Comparison of ENCODE assay signal across 8 cellular contexts in genomic region chr18:57859314-57859713, GRCh38. TPM values are rescaled to one million over a fixed set of nuclear protein-coding genes. Genes with fewer than 3 reads are reported as not detected.
DNase-seq lines count a peak whose midpoint lies in the region; ATAC-seq and TF ChIP-seq lines count a peak whose summit lies in the region.

No MANE protein-coding gene starts in this region.

- H3K23ac ChIP-seq in neuronal stem cell (ENCODE audit: low read depth, low read length, poor library complexity) = no peak overlapping the region

- H3K4me2 ChIP-seq in SK-N-SH (no peak overlapping the region), neuronal stem cell (ENCODE audit: insufficient read depth, low read length, poor library complexity, severe bottlenecking) (no peak overlapping the region)

- no peaks in the 10 kb centered on the region for H3K79me1 ChIP-seq in neuronal stem cell (ENCODE audit: low read depth, low read length)

- no peak for TF ChIP-seq EP300 in SK-N-SH (IDR thresholded peaks at IDR 0.05; ENCODE audit: borderline replicate concordance in 1 of 2, low read depth in 1 of 2, low read length in 1 of 2)

- peak; percentile 79 for ATAC-seq in HG03095 (IDR thresholded peaks at IDR 0.05; ENCODE audit: unreplicated experiment)

- no peak overlapping the region for H3K27ac Mint-ChIP-seq in T-helper 2 cell treated with Interferon-gamma antibody and Interleukin-4, amounts not matched to agents 5 μg/mL and 100 μg/mL, for 36 hours

- no peak overlapping the region for H2BK15ac ChIP-seq in neuronal stem cell (ENCODE audit: low read length)

- no peak overlapping the region for H2AK5ac ChIP-seq in neuronal stem cell (ENCODE audit: low read depth, low read length)

- no peak overlapping the region for H2BK12ac ChIP-seq in neuronal stem cell (ENCODE audit: low read length)

- TF ChIP-seq CTCF in AG09309 (IDR thresholded peaks at IDR 0.05; ENCODE audit: control insufficient read depth, insufficient read depth, low read depth, low read length, missing control alignments) (peak; percentile 41), GM13976 (IDR thresholded peaks at IDR 0.05; ENCODE audit: borderline replicate concordance, control extremely low read depth, extremely low read depth, insufficient read depth, missing control alignments) (peak; percentile 49), SK-N-SH (IDR thresholded peaks at IDR 0.05) (peak; percentile 40; the same call in 1 of the 2 replicates)

- no peak overlapping the region for H3K4ac ChIP-seq in neuronal stem cell (ENCODE audit: low read length)

- no peak overlapping the region for H3K9ac ChIP-seq in SK-N-SH
- H3K9ac ChIP-seq in neuronal stem cell (ENCODE audit: low read depth, low read length, poor library complexity) = no peak overlapping the region

- no peak overlapping the region for H2BK120ac ChIP-seq in neuronal stem cell (ENCODE audit: low read depth, low read length)

- no peak overlapping the region for H3K4me3 Mint-ChIP-seq in T-helper 2 cell treated with Interferon-gamma antibody and Interleukin-4, amounts not matched to agents 5 μg/mL and 100 μg/mL, for 36 hours

- H3K27ac ChIP-seq in SK-N-SH (ENCODE audit: low read depth in 2 of 2, low read length in 1 of 2) (no peak overlapping the region), iPS DF 6.9 (ENCODE audit: low read length) (no peak overlapping the region), neuronal stem cell (replicated peaks; ENCODE audit: low read length) (no peak overlapping the region)

- no peak overlapping the region for H2BK5ac ChIP-seq in neuronal stem cell (ENCODE audit: low read length)

- in situ Hi-C loops in GM13976 (cut with MboI; ENCODE audit: low sequenced_read_pairs, unreplicated experiment) = loop anchor here (25.0 kb wide), 1 partner anchor 222 kb away; no protein-coding TSS in a partner anchor

- H3K9me2 ChIP-seq in SK-N-SH = no peaks in the 10 kb centered on the region

- no peak overlapping the region for H3K14ac ChIP-seq in neuronal stem cell (ENCODE audit: low read length)

- no peak overlapping the region for H4K8ac ChIP-seq in neuronal stem cell (ENCODE audit: low read depth, low read length)

- H3K9me3 ChIP-seq in SK-N-SH (no peaks in the 10 kb centered on the region), iPS DF 6.9 (ENCODE audit: control insufficient read depth, insufficient read depth, low read length) (no peaks in the 10 kb centered on the region), neuronal stem cell (replicated peaks in 1 of 2; ENCODE audit: control insufficient read depth in 2 of 2, insufficient read depth in 1 of 2, low read depth in 1 of 2, low read length in 2 of 2) (peaks cover 0 to 2% of the 10 kb centered on the region in 2 donors)

- no peak overlapping the region for H4K91ac ChIP-seq in neuronal stem cell (ENCODE audit: low read depth, low read length, poor library complexity)

- H3K4me1 ChIP-seq in SK-N-SH (ENCODE audit: control insufficient read depth in 1 of 2, insufficient read depth in 2 of 2, low read depth in 1 of 2, low read length in 1 of 2) (peaks cover 0 to 12% of the 10 kb centered on the region in 2 experiments; a peak in 1 of 4 replicates), iPS DF 6.9 (ENCODE audit: control insufficient read depth, insufficient read depth, low read length) (no peaks in the 10 kb centered on the region), neuronal stem cell (ENCODE audit: control insufficient read depth in 2 of 2, insufficient read depth in 1 of 2, low read depth in 1 of 2, low read length in 2 of 2) (no peaks in the 10 kb centered on the region)

- H4K20me1 ChIP-seq in SK-N-SH (ENCODE audit: insufficient read depth) = no peaks in the 10 kb centered on the region

- H3K79me2 ChIP-seq in SK-N-SH (ENCODE audit: insufficient read depth) = no peaks in the 10 kb centered on the region

- H3K18ac ChIP-seq in neuronal stem cell (ENCODE audit: low read length) = no peak overlapping the region

- DNase-seq in AG09309 (ENCODE audit: low read depth) = no peak
- DNase-seq in GM13976 (ENCODE audit: low spot score) = peak; percentile 29
- no peak for DNase-seq in SK-N-SH
- DNase-seq in iPS DF 6.9 (ENCODE audit: low read depth, low spot score) = peak; percentile 2
- no peak for DNase-seq in COLO829 (ENCODE audit: low spot score)
- DNase-seq in neuronal stem cell (ENCODE audit: low spot score) = no peak
- DNase-seq in T-helper 2 cell treated with Interferon-gamma antibody and Interleukin-4, amounts not matched to agents 5 μg/mL and 100 μg/mL, for 36 hours (ENCODE audit: low spot score) = no peak

- H3K4me1 Mint-ChIP-seq in T-helper 2 cell treated with Interferon-gamma antibody and Interleukin-4, amounts not matched to agents 5 μg/mL and 100 μg/mL, for 36 hours (ENCODE audit: low read depth) = no peaks in the 10 kb centered on the region

- no peaks in the 10 kb centered on the region for H3K36me3 ChIP-seq in SK-N-SH (replicated peaks in 1 of 2; ENCODE audit: control insufficient read depth in 1 of 2, insufficient read depth in 2 of 2, low read length in 1 of 2)
- no peaks in the 10 kb centered on the region for H3K36me3 ChIP-seq in iPS DF 6.9 (ENCODE audit: control insufficient read depth, insufficient read depth, low read length)
- H3K36me3 ChIP-seq in neuronal stem cell (replicated peaks in 1 of 2; ENCODE audit: control insufficient read depth in 2 of 2, insufficient read depth in 2 of 2, low read length in 2 of 2) = no peaks in the 10 kb centered on the region

- CTCF ChIA-PET in SK-N-SH (lab: Yijun Ruan, JAX) = interaction anchor here (0.7 to 1.0 kb wide), 3 partner anchors 24 to 229 kb away, joined by 3 to 4 read pairs (median 4); partner anchors contain the start of gene NEDD4L

- H3K36me3 Mint-ChIP-seq in T-helper 2 cell treated with Interferon-gamma antibody and Interleukin-4, amounts not matched to agents 5 μg/mL and 100 μg/mL, for 36 hours (ENCODE audit: low read depth) = no peaks in the 10 kb centered on the region

- peak; percentile 48 for TF ChIP-seq RAD21 in SK-N-SH (IDR thresholded peaks at IDR 0.05; ENCODE audit: low read length)

- H2AFZ ChIP-seq in SK-N-SH (ENCODE audit: low read depth) (no peak overlapping the region), neuronal stem cell (ENCODE audit: low read length) (no peak overlapping the region)

- no peaks in the 10 kb centered on the region for H3K9me3 Mint-ChIP-seq in T-helper 2 cell treated with Interferon-gamma antibody and Interleukin-4, amounts not matched to agents 5 μg/mL and 100 μg/mL, for 36 hours

- peaks cover 10% of the 10 kb centered on the region for H3K27me3 Mint-ChIP-seq in T-helper 2 cell treated with Interferon-gamma antibody and Interleukin-4, amounts not matched to agents 5 μg/mL and 100 μg/mL, for 36 hours (ENCODE audit: low read depth)

- POLR2A ChIA-PET in SK-N-SH (lab: Yijun Ruan, JAX) = no interaction called here

- H3K4me3 ChIP-seq in AG09309 (ENCODE audit: control insufficient read depth, low read depth, low read length) (no peak overlapping the region), SK-N-SH (ENCODE audit: low read depth in 2 of 2, low read length in 1 of 2) (no peak overlapping the region), iPS DF 6.9 (ENCODE audit: low read length) (no peak overlapping the region), neuronal stem cell (ENCODE audit: low read length in 2 of 2) (no peak overlapping the region)

- H3K27me3 ChIP-seq in SK-N-SH (ENCODE audit: insufficient read depth) (no peaks in the 10 kb centered on the region), iPS DF 6.9 (ENCODE audit: control insufficient read depth, insufficient read depth, low read length) (no peaks in the 10 kb centered on the region), neuronal stem cell (ENCODE audit: control insufficient read depth in 3 of 3, insufficient read depth in 3 of 3, low read depth in 1 of 3, low read length in 3 of 3) (peaks cover 0 to 6% (median 0%) of the 10 kb centered on the region in 3 experiments)

- no peaks in the 10 kb centered on the region for H3F3A ChIP-seq in SK-N-SH (replicated peaks; ENCODE audit: insufficient read depth)

TF ChIP-seq in SK-N-SH, 30 proteins besides CTCF, POLR2A, EP300 and RAD21:
- TF ChIP-seq EZH2phosphoT487 (IDR thresholded peaks at IDR 0.05; ENCODE audit: borderline replicate concordance, low read depth) (no peak), JUND (IDR thresholded peaks at IDR 0.05) (no peak), RCOR1 (IDR thresholded peaks at IDR 0.05; ENCODE audit: low read length) (no peak), GABPA (IDR thresholded peaks at IDR 0.05; ENCODE audit: low read depth) (no peak), SMC3 (IDR thresholded peaks at IDR 0.05; ENCODE audit: low read depth, low read length) (no peak), SIN3A (IDR thresholded peaks at IDR 0.05; ENCODE audit: borderline replicate concordance, low read depth, low read length) (no peak)
- TF ChIP-seq, protein P1, sequence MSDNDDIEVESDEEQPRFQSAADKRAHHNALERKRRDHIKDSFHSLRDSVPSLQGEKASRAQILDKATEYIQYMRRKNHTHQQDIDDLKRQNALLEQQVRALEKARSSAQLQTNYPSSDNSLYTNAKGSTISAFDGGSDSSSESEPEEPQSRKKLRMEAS (IDR thresholded peaks at IDR 0.05; ENCODE audit: low read depth) = no peak
TF ChIP-seq in SK-N-SH: peak in this region for 0.

RNA-seq across cellular contexts. Expression of gene ATP8B1, which starts 56.2 kb away (rescaled TPM):
- 43.8 and 60.4 TPM in 2 replicates for polyA plus RNA-seq in SK-N-SH (2012; rRNA removed)
- polyA plus RNA-seq in SK-N-SH (2012; cell fraction: cytosol; rRNA removed) = 52.8 and 56.2 TPM in 2 replicates
- polyA plus RNA-seq in SK-N-SH (2012; cell fraction: nucleus; rRNA removed) = 38.6 and 73.5 TPM in 2 replicates
- 0.01 TPM for polyA plus RNA-seq in neuronal stem cell (2013, experiment 1 of 2)
- polyA plus RNA-seq in neuronal stem cell (2013, experiment 2 of 2) = under 0.01 TPM

Comparison
In these comparisons a context has a peak if more than half of its experiments do, and no peak if none do; other contexts are left out.
1. DNase-seq: peak in GM13976 (single experiment) and iPS DF 6.9 (single experiment); none in AG09309 (single experiment), SK-N-SH (single experiment), COLO829 (single experiment), neuronal stem cell (single experiment) and T-helper 2 cell treated with Interferon-gamma antibody and Interleukin-4, amounts not matched to agents 5 μg/mL and 100 μg/mL, for 36 hours (single experiment).
2. Peak in every context shown above with its lines, with median percentiles within 50 percentile points of each other: CTCF ChIP-seq.